17 cellular contexts compared by ENCODE assay signal in genomic region chr15:77415450-77416448, GRCh38. TPM values are rescaled to one million over a fixed set of nuclear protein-coding genes. Genes with fewer than 3 reads are reported as not detected.
DNase-seq lines count a peak whose midpoint lies in the region; ATAC-seq and TF ChIP-seq lines count a peak whose summit lies in the region.
"Had no signal": no experiment of that assay in that cellular context is flagged by ENCODE, and none has a peak within 500 bp of the region (broad histone marks: within the 10 kb centered on the region; RNA-seq: fewer than 3 reads in every experiment).

No MANE protein-coding gene starts in this region.

- H3K9me3 ChIP-seq in skeletal muscle satellite cell (replicated peaks; ENCODE audit: low read length), result no peaks in the 10 kb centered on the region

- H3K27me3 ChIP-seq in skeletal muscle satellite cell (ENCODE audit: control insufficient read depth, insufficient read depth, low read length), result no peaks in the 10 kb centered on the region

- DNase-seq in GF-D8 (lab: John Stamatoyannopoulos, UW), result peak; percentile 18
- DNase-seq in OCI-M1 (lab: John Stamatoyannopoulos, UW), result peak; percentile 35
- peak; percentile 90 for DNase-seq in fibroblast of peridontal ligament (ENCODE audit: extremely low read depth)
- no peak for DNase-seq in T1000 (lab: John Stamatoyannopoulos, UW)
- no peak for DNase-seq in NOMO-1 treated with DMSO at 0.1 percent for 48 hours (lab: John Stamatoyannopoulos, UW; ENCODE audit: unreplicated experiment)
- DNase-seq: activated CD4-positive, alpha-beta T cell treated with anti-CD3 and anti-CD28 coated beads for 48 hours; activated T-cell treated with anti-CD3 and anti-CD28 coated beads, Interleukin-2, amount 50 U/mL, for 4 hours; anterior cingulate cortex; CD8-positive, alpha-beta memory T cell; natural killer cell; NCI-H1417 treated with DMSO at 0.1 percent for 48 hours; stimulated activated CD4-positive, alpha-beta T cell treated with anti-CD3 and anti-CD28 coated beads, Interleukin-4, amount 100 ng/mL, for 24 hours; T-helper 17 cell had no signal

- peaks cover 32% of the 10 kb centered on the region for H3K4me1 ChIP-seq in skeletal muscle satellite cell (ENCODE audit: control insufficient read depth, insufficient read depth, low read length)

- TF ChIP-seq POLR2A in GM18505 (IDR thresholded peaks at IDR 0.05; ENCODE audit: borderline replicate concordance, extremely low read depth, insufficient read depth, insufficient read length), result no peak

- H3K4me2 ChIP-seq in skeletal muscle satellite cell (ENCODE audit: low read length), result peak overlapping the region; percentile 42

- no peak overlapping the region for H3K9ac ChIP-seq in skeletal muscle satellite cell (ENCODE audit: low read depth, low read length)

- no peaks in the 10 kb centered on the region for H3K36me3 ChIP-seq in skeletal muscle satellite cell (ENCODE audit: insufficient read depth, low read length)

- ATAC-seq in GM18505 (IDR thresholded peaks at IDR 0.05; ENCODE audit: unreplicated experiment), result no peak
- ATAC-seq in activated CD4-positive, CD25-positive, alpha-beta regulatory T cell treated with anti-CD3 and anti-CD28 coated beads, Interleukin-2, amount 50 U/mL, for 24 hours, result no peak
- ATAC-seq: activated T-cell treated with anti-CD3 and anti-CD28 coated beads, Interleukin-2, amount 50 U/mL, for 4 hours; natural killer cell; stimulated activated memory B cell treated with anti-CD40 and anti-IgM and Interleukin-4, amounts not matched to agents 10 μg/mL and 1 μg/mL and 100 μg/mL, for 72 hours; T-helper 17 cell had no signal

- no peak overlapping the region for H3K4me3 ChIP-seq in skeletal muscle satellite cell (ENCODE audit: low read length)

RNA-seq across cellular contexts. Expression of gene PEAK1, which starts 4.2 kb away (rescaled TPM):
- 24.8 and 25.8 TPM in 2 replicates for total RNA-seq in skeletal muscle satellite cell (2012; rRNA removed)

RNA-seq across cellular contexts. Expression of gene HMG20A, which starts 4.9 kb away (rescaled TPM):
- total RNA-seq in skeletal muscle satellite cell (2012; rRNA removed), result 20.3 and 23.6 TPM in 2 replicates

Comparison
In these comparisons a context has a peak if more than half of its experiments do, and no peak if none do; other contexts are left out.
1. DNase-seq: peak in GF-D8 (single experiment), OCI-M1 (single experiment) and fibroblast of peridontal ligament (single experiment); none in T1000 (single experiment) and NOMO-1 treated with DMSO at 0.1 percent for 48 hours (single experiment).